ENCODE assay signal across 25 cellular contexts in the genomic region with DNA sequence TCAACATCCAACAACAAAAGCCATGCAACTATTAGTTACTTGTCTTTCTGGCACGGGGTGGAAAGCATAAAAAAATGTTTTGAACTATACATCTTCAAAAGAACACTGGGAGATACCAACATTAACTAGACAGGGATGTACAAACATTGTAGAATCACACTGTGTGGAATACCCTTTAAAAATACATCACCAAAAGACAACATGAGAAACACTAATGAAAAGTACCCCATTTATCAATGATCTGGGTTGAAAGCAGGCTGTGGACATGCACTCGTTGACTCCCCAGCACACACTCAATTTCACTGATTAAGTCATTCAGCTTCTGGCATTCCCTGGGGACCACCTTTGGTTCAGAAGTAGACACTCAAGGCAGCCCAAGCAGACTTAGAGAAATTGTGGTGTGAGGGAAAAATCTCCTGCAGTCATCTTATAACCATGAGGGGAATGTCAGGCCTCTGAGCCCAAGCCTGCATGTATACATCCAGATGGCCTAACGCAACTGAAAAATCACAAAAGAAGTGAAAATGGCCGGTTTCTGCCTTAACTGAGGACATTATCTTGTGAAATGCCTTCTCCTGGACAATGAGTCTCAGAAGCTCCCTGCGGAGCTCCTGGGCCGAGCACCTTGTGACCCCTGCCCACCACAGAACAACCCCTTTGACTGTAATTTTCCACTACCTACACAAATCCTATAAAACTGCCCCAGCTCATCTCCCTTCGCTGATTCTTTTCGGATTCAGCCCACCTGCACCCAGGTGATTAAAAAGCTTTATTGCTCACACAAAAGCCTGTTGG. TPM values are rescaled to one million over a fixed set of nuclear protein-coding genes. Genes with fewer than 3 reads are reported as not detected.
A peak's percentile ranks its signal among the peaks of the same experiment; 100 is the strongest.
DNase-seq lines count a peak whose midpoint lies in the region; ATAC-seq, FAIRE-seq and TF ChIP-seq lines count a peak whose summit lies in the region.
"Had no signal": no experiment of that assay in that cellular context is flagged by ENCODE, and none has a peak within 500 bp of the region (broad histone marks: within the 10 kb centered on the region; RNA-seq: fewer than 3 reads in every experiment).

No MANE protein-coding gene starts in this region.

- H3K4me3 Mint-ChIP-seq in activated naive CD8-positive, alpha-beta T cell, result peak overlapping the region; percentile 6
- no peak overlapping the region for H3K4me3 Mint-ChIP-seq in activated naive CD8-positive, alpha-beta T cell treated with anti-CD3 and anti-CD28 coated beads, Interleukin-2, amount 50 U/mL, for 24 hours
- H3K4me3 Mint-ChIP-seq in astrocyte (ENCODE audit: unreplicated experiment), result peak overlapping the region; percentile 22
- no peak overlapping the region for H3K4me3 Mint-ChIP-seq in activated T-helper 17 cell treated with anti-CD3 and anti-CD28 coated beads, Interleukin-2, amount 50 U/mL, for 72 hours
- H3K4me3 Mint-ChIP-seq: activated CD8-positive, alpha-beta T cell treated with anti-CD3 and anti-CD28 coated beads, Interleukin-2, amount 10 ng/mL, durations not matched to agents 7 days and 5 days; activated naive CD4-positive, alpha-beta T cell treated with anti-CD3 and anti-CD28 coated beads, Interleukin-2, amount 50 U/mL, for 24 hours; brain; dendritic cell treated with granulocyte-macrophage colony-stimulating factor and Interleukin-4, amounts not matched to agents 40 ng/mL and 50 ng/mL, for 4 days had no signal

- H3K4me1 ChIP-seq in astrocyte (ENCODE audit: insufficient read depth, low read length), result peaks cover 9% of the 10 kb centered on the region
- H3K4me1 ChIP-seq in iPS-20b (ENCODE audit: insufficient read depth, low read length), result peaks cover 12% of the 10 kb centered on the region
- peaks cover 9% of the 10 kb centered on the region for H3K4me1 ChIP-seq in HAP-1
- H3K4me1 ChIP-seq: foreskin keratinocyte, upper lobe of right lung had no signal

- peaks cover 59% of the 10 kb centered on the region for H3K4me1 Mint-ChIP-seq in activated naive CD8-positive, alpha-beta T cell (ENCODE audit: low read depth)
- peaks cover 49% of the 10 kb centered on the region for H3K4me1 Mint-ChIP-seq in activated naive CD8-positive, alpha-beta T cell treated with anti-CD3 and anti-CD28 coated beads, Interleukin-2, amount 50 U/mL, for 24 hours
- peaks cover 33% of the 10 kb centered on the region for H3K4me1 Mint-ChIP-seq in astrocyte (ENCODE audit: low read depth, unreplicated experiment)
- H3K4me1 Mint-ChIP-seq in activated T-helper 17 cell treated with anti-CD3 and anti-CD28 coated beads, Interleukin-2, amount 50 U/mL, for 72 hours, result peaks cover 13% of the 10 kb centered on the region
- H3K4me1 Mint-ChIP-seq: brain had no signal

- H3K36me3 Mint-ChIP-seq in activated naive CD8-positive, alpha-beta T cell, result peaks cover 26% of the 10 kb centered on the region
- H3K36me3 Mint-ChIP-seq in activated naive CD8-positive, alpha-beta T cell treated with anti-CD3 and anti-CD28 coated beads, Interleukin-2, amount 50 U/mL, for 24 hours (ENCODE audit: low read depth), result peaks cover 25% of the 10 kb centered on the region
- peaks cover 4% of the 10 kb centered on the region for H3K36me3 Mint-ChIP-seq in astrocyte (ENCODE audit: low read depth, unreplicated experiment)
- peaks cover 38% of the 10 kb centered on the region for H3K36me3 Mint-ChIP-seq in activated T-helper 17 cell treated with anti-CD3 and anti-CD28 coated beads, Interleukin-2, amount 50 U/mL, for 72 hours (ENCODE audit: low read depth)

- CTCF ChIA-PET in RWPE1 (lab: Yijun Ruan, JAX), result interaction anchor here (0.6 kb wide), 3 partner anchors 10 to 1206 kb away, joined by 3 to 5 read pairs (median 3); no protein-coding TSS in a partner anchor

- DNase-seq in activated naive CD8-positive, alpha-beta T cell treated with anti-CD3 and anti-CD28 coated beads, Interleukin-2, amount 50 U/mL, for 24 hours, result no peak
- DNase-seq in astrocyte (ENCODE audit: low read depth), result peak; percentile 17
- DNase-seq in RWPE1 (ENCODE audit: low spot score), result no peak
- DNase-seq in HAP-1 (ENCODE audit: low spot score in 2 of 2), result no peak
- DNase-seq: activated CD8-positive, alpha-beta T cell treated with anti-CD3 and anti-CD28 coated beads, Interleukin-2, amount 10 ng/mL, durations not matched to agents 7 days and 5 days; activated T-cell treated with anti-CD3 and anti-CD28 coated beads, Interleukin-2, amount 50 U/mL, for 48 hours; foreskin keratinocyte; hypothalamus; left cardiac atrium; MG63; midbrain; NCI-H146; spleen; stimulated activated CD4-positive, alpha-beta T cell treated with anti-CD3 and anti-CD28 coated beads, Interleukin-4, amount 100 ng/mL, for 4 hours; upper lobe of right lung had no signal

- no peaks in the 10 kb centered on the region for H3K27me3 ChIP-seq in astrocyte (ENCODE audit: insufficient read depth, low read length)
- H3K27me3 ChIP-seq in iPS-20b (ENCODE audit: insufficient read depth, low read length), result no peaks in the 10 kb centered on the region
- no peaks in the 10 kb centered on the region for H3K27me3 ChIP-seq in HAP-1 (ENCODE audit: low read depth)
- H3K27me3 ChIP-seq: foreskin keratinocyte, MG63, SJSA1, spleen, upper lobe of right lung had no signal

- H3K36me3 ChIP-seq in astrocyte (ENCODE audit: insufficient read depth, low read length), result peaks cover 8% of the 10 kb centered on the region
- peaks cover 30% of the 10 kb centered on the region for H3K36me3 ChIP-seq in iPS-20b (ENCODE audit: insufficient read depth, low read depth, low read length)
- peaks cover 3% of the 10 kb centered on the region; the same call in 1 of the 2 replicates for H3K36me3 ChIP-seq in HAP-1 (replicated peaks)

- no peaks in the 10 kb centered on the region for H3K9me3 ChIP-seq in astrocyte (ENCODE audit: insufficient read depth, low read depth, low read length)
- H3K9me3 ChIP-seq in iPS-20b (ENCODE audit: insufficient read depth, low read depth, low read length), result no peaks in the 10 kb centered on the region
- no peaks in the 10 kb centered on the region for H3K9me3 ChIP-seq in HAP-1
- H3K9me3 ChIP-seq: A549, MG63, SJSA1, spleen, upper lobe of right lung had no signal

- in situ Hi-C loops in HAP-1 (cut with MboI; ENCODE audit: low sequenced_read_pairs), result no loop called here

- ATAC-seq in activated naive CD8-positive, alpha-beta T cell treated with anti-CD3 and anti-CD28 coated beads, Interleukin-2, amount 50 U/mL, for 24 hours, result no peak
- no peak for ATAC-seq in activated T-helper 17 cell treated with anti-CD3 and anti-CD28 coated beads, Interleukin-2, amount 50 U/mL, for 72 hours (replicated peaks)
- no peak for ATAC-seq in HG02840 (IDR thresholded peaks at IDR 0.05; ENCODE audit: low FRiP score, unreplicated experiment)
- ATAC-seq: A549; activated CD8-positive, alpha-beta T cell treated with anti-CD3 and anti-CD28 coated beads, Interleukin-2, amount 10 ng/mL, durations not matched to agents 7 days and 5 days; foreskin keratinocyte; left cardiac atrium; upper lobe of right lung had no signal

- H3K27me3 Mint-ChIP-seq in activated naive CD8-positive, alpha-beta T cell, result no peaks in the 10 kb centered on the region
- no peaks in the 10 kb centered on the region for H3K27me3 Mint-ChIP-seq in activated naive CD8-positive, alpha-beta T cell treated with anti-CD3 and anti-CD28 coated beads, Interleukin-2, amount 50 U/mL, for 24 hours
- no peaks in the 10 kb centered on the region for H3K27me3 Mint-ChIP-seq in astrocyte (ENCODE audit: low read depth, unreplicated experiment)
- H3K27me3 Mint-ChIP-seq in activated T-helper 17 cell treated with anti-CD3 and anti-CD28 coated beads, Interleukin-2, amount 50 U/mL, for 72 hours, result no peaks in the 10 kb centered on the region
- H3K27me3 Mint-ChIP-seq: activated naive CD4-positive, alpha-beta T cell treated with anti-CD3 and anti-CD28 coated beads, Interleukin-2, amount 50 U/mL, for 24 hours; dendritic cell treated with granulocyte-macrophage colony-stimulating factor and Interleukin-4, amounts not matched to agents 40 ng/mL and 50 ng/mL, for 4 days had no signal

- H4K20me1 ChIP-seq in astrocyte (ENCODE audit: insufficient read depth, low read length), result peaks cover 16% of the 10 kb centered on the region

- no peak overlapping the region for H3K27ac Mint-ChIP-seq in activated naive CD8-positive, alpha-beta T cell
- H3K27ac Mint-ChIP-seq in activated naive CD8-positive, alpha-beta T cell treated with anti-CD3 and anti-CD28 coated beads, Interleukin-2, amount 50 U/mL, for 24 hours, result no peak overlapping the region
- H3K27ac Mint-ChIP-seq in astrocyte (ENCODE audit: unreplicated experiment), result peak overlapping the region; percentile 93
- no peak overlapping the region for H3K27ac Mint-ChIP-seq in activated T-helper 17 cell treated with anti-CD3 and anti-CD28 coated beads, Interleukin-2, amount 50 U/mL, for 72 hours
- H3K27ac Mint-ChIP-seq: activated naive CD4-positive, alpha-beta T cell treated with anti-CD3 and anti-CD28 coated beads, Interleukin-2, amount 50 U/mL, for 24 hours; brain; dendritic cell treated with granulocyte-macrophage colony-stimulating factor and Interleukin-4, amounts not matched to agents 40 ng/mL and 50 ng/mL, for 4 days had no signal

- no peak overlapping the region for H3K9ac ChIP-seq in astrocyte (ENCODE audit: low read length)
- peak overlapping the region; percentile 46; the same call in 1 of the 2 replicates for H3K9ac ChIP-seq in iPS-20b (ENCODE audit: low read depth, low read length)

- H3K27ac ChIP-seq in astrocyte (ENCODE audit: low read depth, low read length), result no peak overlapping the region
- peak overlapping the region; percentile 75 for H3K27ac ChIP-seq in iPS-20b (ENCODE audit: low read length)
- H3K27ac ChIP-seq in RWPE1, result no peak overlapping the region
- H3K27ac ChIP-seq: A549, C4-2B, foreskin keratinocyte, SJSA1, spleen, upper lobe of right lung had no signal

- no peaks in the 10 kb centered on the region for H3K9me3 Mint-ChIP-seq in activated naive CD8-positive, alpha-beta T cell (ENCODE audit: low read depth)
- H3K9me3 Mint-ChIP-seq in activated naive CD8-positive, alpha-beta T cell treated with anti-CD3 and anti-CD28 coated beads, Interleukin-2, amount 50 U/mL, for 24 hours, result no peaks in the 10 kb centered on the region
- H3K9me3 Mint-ChIP-seq in astrocyte (ENCODE audit: unreplicated experiment), result peaks cover 2% of the 10 kb centered on the region
- H3K9me3 Mint-ChIP-seq in activated T-helper 17 cell treated with anti-CD3 and anti-CD28 coated beads, Interleukin-2, amount 50 U/mL, for 72 hours, result no peaks in the 10 kb centered on the region
- H3K9me3 Mint-ChIP-seq: activated naive CD4-positive, alpha-beta T cell treated with anti-CD3 and anti-CD28 coated beads, Interleukin-2, amount 50 U/mL, for 24 hours; brain; dendritic cell treated with granulocyte-macrophage colony-stimulating factor and Interleukin-4, amounts not matched to agents 40 ng/mL and 50 ng/mL, for 4 days had no signal

- H3K4me3 ChIP-seq in astrocyte (ENCODE audit: insufficient read depth, low read depth, low read length) (no peak overlapping the region), iPS-20b (ENCODE audit: low read length) (peak overlapping the region; percentile 7; the same call in 1 of the 2 replicates), HAP-1 (no peak overlapping the region)
- H3K4me3 ChIP-seq: A549, MG63, SJSA1, spleen, upper lobe of right lung had no signal

- no peaks in the 10 kb centered on the region for H3K79me2 ChIP-seq in astrocyte (ENCODE audit: insufficient read depth, low read length)

- TF ChIP-seq CTCF in astrocyte (IDR thresholded peaks at IDR 0.05; ENCODE audit: insufficient read depth, low read depth, low read length) (no peak), RWPE1 (conservative IDR thresholded peaks at IDR 0.05; ENCODE audit: low read depth) (no peak)

- POLR2A ChIA-PET in RWPE1 (lab: Yijun Ruan, JAX; ENCODE audit: low non-redundant PET), result no interaction called here

- FAIRE-seq in astrocyte (lab: Jason Lieb, UNC), result no peak
- FAIRE-seq: A549 had no signal

- no peak overlapping the region for H3K4me2 ChIP-seq in astrocyte (ENCODE audit: low read length)
- H3K4me2 ChIP-seq: A549 had no signal

- no peak overlapping the region for H2AFZ ChIP-seq in astrocyte (ENCODE audit: low read depth, low read length)

RNA-seq across cellular contexts. Expression of gene CACUL1, which starts 53.0 kb away (rescaled TPM):
- total RNA-seq in astrocyte, result 49.9 and 52.4 TPM in 2 replicates
- 10 to 100 TPM; 25.6 to 29.2 TPM for total RNA-seq in activated T-helper 17 cell treated with anti-CD3 and anti-CD28 coated beads, Interleukin-2, amount 50 U/mL, for 72 hours

Comparison
In these comparisons a context has a peak if more than half of its experiments do, and no peak if none do; other contexts are left out.
1. H3K4me3 Mint-ChIP-seq: peak in activated naive CD8-positive, alpha-beta T cell (single experiment) and astrocyte (single experiment); none in activated naive CD8-positive, alpha-beta T cell treated with anti-CD3 and anti-CD28 coated beads, Interleukin-2, amount 50 U/mL, for 24 hours (single experiment) and activated T-helper 17 cell treated with anti-CD3 and anti-CD28 coated beads, Interleukin-2, amount 50 U/mL, for 72 hours (single experiment).